16 cellular contexts compared by ENCODE assay signal in genomic region chr1:195766709-195767108, GRCh38.
DNase-seq lines count a peak whose midpoint lies in the region; ATAC-seq lines count a peak whose summit lies in the region.
"Had no signal": no experiment of that assay in that cellular context is flagged by ENCODE, and none has a peak within 500 bp of the region (broad histone marks: within the 10 kb centered on the region; RNA-seq: fewer than 3 reads in every experiment).

No MANE protein-coding gene starts in this region.

- peak; percentile 54 for DNase-seq in EL
- DNase-seq in M059J (ENCODE audit: low read depth) = peak; percentile 53
- peak; percentile 28 for DNase-seq in astrocyte of the hippocampus (ENCODE audit: low read depth, low spot score)
- DNase-seq in iris pigment epithelial cell (ENCODE audit: low read depth) = peak; percentile 11
- no peak for DNase-seq in hypothalamus (lab: John Stamatoyannopoulos, UW)
- no peak for DNase-seq in NCI-H187 treated with DMSO at 0.1 percent for 48 hours (lab: John Stamatoyannopoulos, UW)
- DNase-seq: activated CD4-positive, alpha-beta memory T cell treated with anti-CD3 and anti-CD28 coated beads for 36 hours; kidney glomerular epithelial cell; mesendoderm; NCI-H1048; NCI-H69; stimulated activated CD4-positive, alpha-beta T cell treated with anti-CD3 and anti-CD28 coated beads, Interleukin-1b, Interleukin-23, amount 100 ng/mL, for 48 hours; stimulated activated naive CD8-positive, alpha-beta T cell treated with anti-CD3 and anti-CD28 coated beads, Interleukin-15, Interleukin-2, amounts not matched to agents 100 U/mL and 50 U/mL, for 24 hours; tibial artery had no signal

- ATAC-seq in GM18858 (IDR thresholded peaks at IDR 0.05; ENCODE audit: unreplicated experiment) = no peak
- ATAC-seq: stimulated activated naive CD8-positive, alpha-beta T cell treated with anti-CD3 and anti-CD28 coated beads, Interleukin-15, Interleukin-2, amounts not matched to agents 100 U/mL and 50 U/mL, for 24 hours; WTC11 had no signal

Comparison
In these comparisons a context has a peak if more than half of its experiments do, and no peak if none do; other contexts are left out.
1. DNase-seq: peak in EL (single experiment), M059J (single experiment), astrocyte of the hippocampus (single experiment) and iris pigment epithelial cell (single experiment); none in hypothalamus (0 of 51) and NCI-H187 treated with DMSO at 0.1 percent for 48 hours (single experiment).